ENCODE assay signal across 16 cellular contexts in genomic region chr7:111388912-111389311, GRCh38.
DNase-seq lines count a peak whose midpoint lies in the region; ATAC-seq lines count a peak whose summit lies in the region.
"Had no signal": no experiment of that assay in that cellular context is flagged by ENCODE, and none has a peak within 500 bp of the region (broad histone marks: within the 10 kb centered on the region; RNA-seq: fewer than 3 reads in every experiment).

No MANE protein-coding gene starts in this region.

- H3K27me3 Mint-ChIP-seq in activated naive CD8-positive, alpha-beta T cell treated with anti-CD3 and anti-CD28 coated beads for 36 hours = no peaks in the 10 kb centered on the region
- H3K27me3 Mint-ChIP-seq: activated T-helper 17 cell treated with anti-CD3 and anti-CD28 coated beads, Interleukin-2, amount 50 U/mL, for 72 hours had no signal

- H3K4me3 Mint-ChIP-seq in activated naive CD8-positive, alpha-beta T cell treated with anti-CD3 and anti-CD28 coated beads for 36 hours = no peak overlapping the region
- H3K4me3 Mint-ChIP-seq: activated T-helper 17 cell treated with anti-CD3 and anti-CD28 coated beads, Interleukin-2, amount 50 U/mL, for 72 hours had no signal

- H3K36me3 Mint-ChIP-seq in activated naive CD8-positive, alpha-beta T cell treated with anti-CD3 and anti-CD28 coated beads for 36 hours = peaks cover 23% of the 10 kb centered on the region

- no peak overlapping the region for H3K27ac Mint-ChIP-seq in activated naive CD8-positive, alpha-beta T cell treated with anti-CD3 and anti-CD28 coated beads for 36 hours
- H3K27ac Mint-ChIP-seq: activated T-helper 17 cell treated with anti-CD3 and anti-CD28 coated beads, Interleukin-2, amount 50 U/mL, for 72 hours had no signal

- H3K4me1 Mint-ChIP-seq in activated naive CD8-positive, alpha-beta T cell treated with anti-CD3 and anti-CD28 coated beads for 36 hours = no peaks in the 10 kb centered on the region
- H3K4me1 Mint-ChIP-seq: activated T-helper 17 cell treated with anti-CD3 and anti-CD28 coated beads, Interleukin-2, amount 50 U/mL, for 72 hours had no signal

- no peak for DNase-seq in NCI-H345 treated with DMSO at 0.1 percent for 48 hours (lab: John Stamatoyannopoulos, UW; ENCODE audit: unreplicated experiment)
- DNase-seq in activated naive CD8-positive, alpha-beta T cell treated with anti-CD3 and anti-CD28 coated beads for 36 hours = no peak
- no peak for DNase-seq in hippocampal formation (lab: John Stamatoyannopoulos, UW)
- no peak for DNase-seq in stimulated activated CD4-positive, alpha-beta T cell treated with anti-CD3 and anti-CD28 coated beads, Interleukin-15, amount 100 ng/mL, for 24 hours
- DNase-seq: ACHN; Calu3; effector CD4-positive, alpha-beta T cell; foreskin keratinocyte; NCI-H526; posterior cingulate gyrus; T-helper 2 cell had no signal

- H3K9me3 Mint-ChIP-seq in activated naive CD8-positive, alpha-beta T cell treated with anti-CD3 and anti-CD28 coated beads for 36 hours = peaks cover 7% of the 10 kb centered on the region

- ATAC-seq in GM18498 (IDR thresholded peaks at IDR 0.05; ENCODE audit: unreplicated experiment) = peak; percentile 81
- ATAC-seq in GM19467 (IDR thresholded peaks at IDR 0.05; ENCODE audit: unreplicated experiment) = peak; percentile 64
- peak; percentile 53 for ATAC-seq in HG02798 (IDR thresholded peaks at IDR 0.05; ENCODE audit: poor library complexity, unreplicated experiment)
- ATAC-seq in HG03520 (IDR thresholded peaks at IDR 0.05; ENCODE audit: unreplicated experiment) = peak; percentile 88
- ATAC-seq: activated T-helper 17 cell treated with anti-CD3 and anti-CD28 coated beads, Interleukin-2, amount 50 U/mL, for 72 hours; foreskin keratinocyte had no signal
